Comparison of ENCODE assay signal across 1 cellular context in genomic region chr19:37370880-37371661, GRCh38.
TF ChIP-seq lines count a peak whose summit lies in the region.

Gene ZNF527 (plus strand): TSS chr19:37371099. CDS start chr19:37374199, 3,100 bp downstream.

TF ChIP-seq in HepG2, 621 proteins besides CTCF, POLR2A, EP300 and RAD21 (continued from another document and continues in another):
- TF ChIP-seq YY1 (IDR thresholded peaks at IDR 0.05; ENCODE audit: insufficient read depth, insufficient replicate concordance, low read depth, low read length) (peak; percentile 81), FLYWCH1 (CRISPR knock-in tag; IDR thresholded peaks at IDR 0.05) (no peak), PHF20 (CRISPR knock-in tag; IDR thresholded peaks at IDR 0.05) (peak; percentile 83), ZNF646 (CRISPR knock-in tag; IDR thresholded peaks at IDR 0.05) (peak; percentile 97), GABPB1 (CRISPR knock-in tag; IDR thresholded peaks at IDR 0.05) (peak; percentile 94), TAF15 (IDR thresholded peaks at IDR 0.05; ENCODE audit: low read depth, low read length, poor library complexity, severe bottlenecking) (no peak), JUN (CRISPR knock-in tag; IDR thresholded peaks at IDR 0.05) (0 out of 2 replicates have a peak, but pooled peaks have one; percentile 49), SOX6 (IDR thresholded peaks at IDR 0.05) (no peak), SOX6 (CRISPR knock-in tag; IDR thresholded peaks at IDR 0.05) (peak; percentile 42; the same call in 1 of the 2 replicates), IKZF4 (CRISPR knock-in tag; IDR thresholded peaks at IDR 0.05; ENCODE audit: borderline replicate concordance, low read depth, not compliant biosample characterization) (no peak), NFKB2 (CRISPR knock-in tag; IDR thresholded peaks at IDR 0.05; ENCODE audit: borderline replicate concordance) (peak; percentile 67; the same call in 1 of the 2 replicates), MXI1 (IDR thresholded peaks at IDR 0.05; ENCODE audit: borderline replicate concordance, low read depth, low read length) (peak; percentile 82; the same call in 2 of the 3 replicates), HOXA5 (CRISPR knock-in tag; IDR thresholded peaks at IDR 0.05) (0 out of 2 replicates have a peak, but pooled peaks have one; percentile 68), SNAPC4 (CRISPR knock-in tag; IDR thresholded peaks at IDR 0.05) (no peak), ZNF460 (CRISPR knock-in tag; IDR thresholded peaks at IDR 0.05; ENCODE audit: borderline replicate concordance) (peak; percentile 42; the same call in 1 of the 2 replicates), ATF6 (CRISPR knock-in tag; conservative IDR thresholded peaks at IDR 0.05) (no peak), ZNF605 (CRISPR knock-in tag; IDR thresholded peaks at IDR 0.05) (no peak), TFE3 (CRISPR knock-in tag; IDR thresholded peaks at IDR 0.05) (peak; percentile 70; the same call in 1 of the 2 replicates), ZNF777 (CRISPR knock-in tag; IDR thresholded peaks at IDR 0.05) (peak; percentile 55; the same call in 1 of the 2 replicates), NFE2L2 (IDR thresholded peaks at IDR 0.05; ENCODE audit: low read length) (no peak), ZFP62 (CRISPR knock-in tag; IDR thresholded peaks at IDR 0.05) (0 out of 2 replicates have a peak, but pooled peaks have one; percentile 63), NR2F2 (IDR thresholded peaks at IDR 0.05; ENCODE audit: borderline replicate concordance, low read depth) (no peak), GZF1 (CRISPR knock-in tag; IDR thresholded peaks at IDR 0.05) (no peak), ZNF292 (CRISPR knock-in tag; IDR thresholded peaks at IDR 0.05; ENCODE audit: borderline replicate concordance, low read depth) (peak; percentile 94), ZNF580 (CRISPR knock-in tag; IDR thresholded peaks at IDR 0.05; ENCODE audit: borderline replicate concordance, low read depth) (no peak), E2F5 (CRISPR knock-in tag; conservative IDR thresholded peaks at IDR 0.05) (0 out of 2 replicates have a peak, but pooled peaks have one; percentile 31), ZNF746 (CRISPR knock-in tag; IDR thresholded peaks at IDR 0.05) (peak; percentile 35; the same call in 1 of the 2 replicates), ZNF576 (CRISPR knock-in tag; IDR thresholded peaks at IDR 0.05) (no peak), MXD4 (CRISPR knock-in tag; IDR thresholded peaks at IDR 0.05) (peak; percentile 30; the same call in 1 of the 2 replicates), ZEB1 (IDR thresholded peaks at IDR 0.05; ENCODE audit: insufficient replicate concordance, low read depth) (no peak), ZNF740 (CRISPR knock-in tag; IDR thresholded peaks at IDR 0.05) (peak; percentile 67; the same call in 1 of the 2 replicates), ZNF563 (CRISPR knock-in tag; IDR thresholded peaks at IDR 0.05) (peak; percentile 71; the same call in 1 of the 2 replicates), ZNF18 (CRISPR knock-in tag; IDR thresholded peaks at IDR 0.05; ENCODE audit: insufficient replicate concordance) (peak; percentile 77), ZSCAN21 (CRISPR knock-in tag; IDR thresholded peaks at IDR 0.05; ENCODE audit: borderline replicate concordance) (peak; percentile 68; the same call in 1 of the 2 replicates), HMGXB4 (CRISPR knock-in tag; IDR thresholded peaks at IDR 0.05; ENCODE audit: borderline replicate concordance in 1 of 2, low read depth in 1 of 2) (peak; percentile 52 to 63; a peak in 3 of 4 replicates), ZNF674 (CRISPR knock-in tag; IDR thresholded peaks at IDR 0.05; ENCODE audit: low read depth) (0 out of 2 replicates have a peak, but pooled peaks have one; percentile 47), PHF21A (CRISPR knock-in tag; IDR thresholded peaks at IDR 0.05) (peak; percentile 69), ZNF589 (CRISPR knock-in tag; conservative IDR thresholded peaks at IDR 0.05) (peak; percentile 59)
